ENCODE assay signal across 8 cellular contexts in genomic region chr6:135180458-135181332, GRCh38. TPM values are rescaled to one million over a fixed set of nuclear protein-coding genes. Genes with fewer than 3 reads are reported as not detected.
A peak's percentile ranks its signal among the peaks of the same experiment; 100 is the strongest.
DNase-seq lines count a peak whose midpoint lies in the region; ATAC-seq lines count a peak whose summit lies in the region.

Gene MYB (plus strand): TSS chr6:135181308. CDS start chr6:135181514, 206 bp downstream.

- no peaks in the 10 kb centered on the region for H3K27me3 ChIP-seq in CD4-positive, CD25-positive, alpha-beta regulatory T cell (ENCODE audit: control insufficient read depth, insufficient read depth, low read length)

- H3K27ac ChIP-seq in CD4-positive, CD25-positive, alpha-beta regulatory T cell (ENCODE audit: insufficient read depth, low read length, poor library complexity, severe bottlenecking) = peak within 1 kb of the TSS; percentile 76

- peak; percentile 67 to 91 (median 74) for DNase-seq in CD4-positive, CD25-positive, alpha-beta regulatory T cell
- DNase-seq in NCI-H526 treated with DMSO at 0.1 percent for 48 hours (lab: John Stamatoyannopoulos, UW) (peak; percentile 100), dermis blood vessel endothelial cell (peak; percentile 57), lung microvascular endothelial cell (ENCODE audit: low read depth in 2 of 2) (peak; percentile 49 to 52)
- peak; percentile 64 to 68 for DNase-seq in activated CD4-positive, alpha-beta T cell treated with anti-CD3 and anti-CD28 coated beads for 4 hours
- DNase-seq in stimulated activated CD8-positive, alpha-beta memory T cell treated with anti-CD3 and anti-CD28 coated beads, Interleukin-2, amount 100 ng/mL, for 48 hours (ENCODE audit: low read depth in 2 of 2) = peak; percentile 58 to 63

- no peaks in the 10 kb centered on the region for H3K27me3 Mint-ChIP-seq in CD4-positive, CD25-positive, alpha-beta regulatory T cell

- H3K4me3 ChIP-seq in CD4-positive, CD25-positive, alpha-beta regulatory T cell (ENCODE audit: low read depth, low read length) = peak within 1 kb of the TSS; percentile 96

- H3K4me1 ChIP-seq in CD4-positive, CD25-positive, alpha-beta regulatory T cell (ENCODE audit: control insufficient read depth, insufficient read depth, low read length, poor library complexity, severe bottlenecking) = peaks cover 30% of the 10 kb centered on the region

- H3K36me3 Mint-ChIP-seq in CD4-positive, CD25-positive, alpha-beta regulatory T cell = peaks cover 1% of the 10 kb centered on the region

- ATAC-seq in CD4-positive, CD25-positive, alpha-beta regulatory T cell (ENCODE audit: low read depth in 2 of 2) = peak; percentile 50
- ATAC-seq in GM19397 (IDR thresholded peaks at IDR 0.05; ENCODE audit: unreplicated experiment) (peak; percentile 38), HG03521 (IDR thresholded peaks at IDR 0.05; ENCODE audit: unreplicated experiment) (peak; percentile 32)

- no peaks in the 10 kb centered on the region for H3K9me3 Mint-ChIP-seq in CD4-positive, CD25-positive, alpha-beta regulatory T cell

- H3K36me3 ChIP-seq in CD4-positive, CD25-positive, alpha-beta regulatory T cell (ENCODE audit: control insufficient read depth, insufficient read depth, low read length) = no peaks in the 10 kb centered on the region

- H3K4me1 Mint-ChIP-seq in CD4-positive, CD25-positive, alpha-beta regulatory T cell = peaks cover 11 to 31% (median 19%) of the 10 kb centered on the region in 4 donors

- H3K4me3 Mint-ChIP-seq in CD4-positive, CD25-positive, alpha-beta regulatory T cell = peak within 1 kb of the TSS; percentile 93 to 97 (median 96)

- peak within 1 kb of the TSS; percentile 81 to 95 (median 91) for H3K27ac Mint-ChIP-seq in CD4-positive, CD25-positive, alpha-beta regulatory T cell

- no peaks in the 10 kb centered on the region for H3K9me3 ChIP-seq in CD4-positive, CD25-positive, alpha-beta regulatory T cell (ENCODE audit: control insufficient read depth in 2 of 2, low read length in 2 of 2)

RNA-seq across cellular contexts. Expression of gene MYB, which starts in this region (rescaled TPM):
- 17.4 TPM for total RNA-seq in CD4-positive, CD25-positive, alpha-beta regulatory T cell
- polyA plus RNA-seq in CD4-positive, CD25-positive, alpha-beta regulatory T cell = 1 to 10 TPM; 1.4 to 5.1 (median 4.4) TPM
- total RNA-seq in dermis blood vessel endothelial cell (0.17 and 0.19 TPM in 2 replicates), lung microvascular endothelial cell (not detected in 2 replicates)

Comparison
In these comparisons a context has a peak if more than half of its experiments do, and no peak if none do; other contexts are left out.
1. Peak in every context shown above with its lines: DNase-seq, ATAC-seq, H3K4me3 ChIP-seq and H3K27ac ChIP-seq.
2. RNA of gene MYB (total RNA-seq): 17.4 TPM in CD4-positive, CD25-positive, alpha-beta regulatory T cell (single experiment); 0.17 to 0.19 TPM in dermis blood vessel endothelial cell and not detected in lung microvascular endothelial cell; every median in the first group is over 10 times any median in the second.
3. Peak in DNase-seq in dermis blood vessel endothelial cell; RNA of the gene not detected or under 1 TPM.
4. Peak in DNase-seq in lung microvascular endothelial cell; RNA of the gene not detected or under 1 TPM.